Comparison of ENCODE assay signal across 9 cellular contexts in genomic region chr2:16625201-16625729, GRCh38. TPM values are rescaled to one million over a fixed set of nuclear protein-coding genes. Genes with fewer than 3 reads are reported as not detected.
DNase-seq lines count a peak whose midpoint lies in the region; ATAC-seq and FAIRE-seq lines count a peak whose summit lies in the region.
"Had no signal": no experiment of that assay in that cellular context is flagged by ENCODE, and none has a peak within 500 bp of the region (broad histone marks: within the 10 kb centered on the region; RNA-seq: fewer than 3 reads in every experiment).

No MANE protein-coding gene starts in this region.

- H3K4me3 ChIP-seq in mesendoderm (ENCODE audit: low read length) (no peak overlapping the region), HAP-1 (no peak overlapping the region)

- ATAC-seq in HG03175 (IDR thresholded peaks at IDR 0.05; ENCODE audit: unreplicated experiment) = peak; percentile 14

- H2BK15ac ChIP-seq in mesendoderm (replicated peaks; ENCODE audit: low read depth) = no peak overlapping the region

- no peak overlapping the region for H2BK120ac ChIP-seq in mesendoderm (ENCODE audit: low read depth, low read length)

- H3K4me1 ChIP-seq in mesendoderm (ENCODE audit: control insufficient read depth, low read depth, low read length) (peaks cover 5% of the 10 kb centered on the region), HAP-1 (no peaks in the 10 kb centered on the region)

- H3K23ac ChIP-seq in mesendoderm (ENCODE audit: low read length) = no peak overlapping the region

- peak overlapping the region; percentile 82 for H4K5ac ChIP-seq in mesendoderm (ENCODE audit: low read length)

- H3K36me3 ChIP-seq in mesendoderm (ENCODE audit: control insufficient read depth, insufficient read depth, low read length) (no peaks in the 10 kb centered on the region), HAP-1 (replicated peaks) (no peaks in the 10 kb centered on the region)

- H3K79me2 ChIP-seq in mesendoderm (ENCODE audit: control insufficient read depth, insufficient read depth, low read length) = no peaks in the 10 kb centered on the region

- WGBS in adipose tissue, 3 donors = 24 to 34% (median 33%) methylated on average over 5 of the region's 5 CpGs
- no CpG with 5 or more reads among the region's 5 CpGs for WGBS in mesendoderm (ENCODE audit: extremely low coverage, insufficient coverage, low lambda C conversion rate)

- peak overlapping the region; percentile 11 for H2AK5ac ChIP-seq in mesendoderm (ENCODE audit: low read length)

- H3K79me1 ChIP-seq in mesendoderm (ENCODE audit: low read length) = no peaks in the 10 kb centered on the region

- no peaks in the 10 kb centered on the region for H3K9me3 ChIP-seq in HAP-1

- no peak for FAIRE-seq in GM19239 (lab: Jason Lieb, UNC)

- H4K8ac ChIP-seq in mesendoderm (ENCODE audit: low read depth, low read length) = peak overlapping the region; percentile 6

- H3K9ac ChIP-seq in mesendoderm (ENCODE audit: low read length) = peak overlapping the region; percentile 22

- H3K18ac ChIP-seq in mesendoderm (ENCODE audit: low read length) = peak overlapping the region; percentile 63

- peak overlapping the region; percentile 80 for H3K56ac ChIP-seq in mesendoderm (ENCODE audit: low read length)

- peak overlapping the region; percentile 62 for H3K4ac ChIP-seq in mesendoderm (ENCODE audit: low read depth, low read length)

- H3K27me3 ChIP-seq in mesendoderm (ENCODE audit: insufficient read depth, low read length, poor library complexity) (no peaks in the 10 kb centered on the region), HAP-1 (ENCODE audit: low read depth) (no peaks in the 10 kb centered on the region)

- H2BK5ac ChIP-seq in mesendoderm (ENCODE audit: low read length) = peak overlapping the region; percentile 57

- H3K27ac ChIP-seq in adipose tissue (ENCODE audit: low read depth, low read length) (peak overlapping the region; percentile 38), mesendoderm (ENCODE audit: low read depth, low read length) (no peak overlapping the region)

- peak; percentile 76 for DNase-seq in Ammon's horn (ENCODE audit: low spot score)
- DNase-seq in mesendoderm = peak; percentile 71
- DNase-seq in HAP-1 (ENCODE audit: low spot score in 2 of 2) = no peak
- DNase-seq in GM19239 (ENCODE audit: insufficient read length, low spot score) = no peak
- DNase-seq in retina = no peak
- DNase-seq in NCI-H2029 (lab: John Stamatoyannopoulos, UW) = no peak
- DNase-seq: DMS53 had no signal

- H3K4me2 ChIP-seq in mesendoderm (ENCODE audit: low read length) = no peak overlapping the region

- in situ Hi-C loops in HAP-1 (cut with MboI; ENCODE audit: low sequenced_read_pairs) = no loop called here

RNA-seq across cellular contexts. Expression of gene CYRIA, which starts 40.4 kb away (rescaled TPM):
- polyA plus RNA-seq in adipose tissue = 10 to 100 TPM in 1 of 3 donors, 1 to 10 TPM in 2; 1.8 to 10.3 (median 6.8) TPM
- 1.4 TPM for polyA plus RNA-seq in mesendoderm (2013, experiment 1 of 2)
- polyA plus RNA-seq in mesendoderm (2013, experiment 2 of 2) = 1.4 TPM

Comparison
In these comparisons a context has a peak if more than half of its experiments do, and no peak if none do; other contexts are left out.
1. DNase-seq: peak in Ammon's horn (single experiment) and mesendoderm (single experiment); none in HAP-1 (0 of 2), GM19239 (single experiment), retina (single experiment) and NCI-H2029 (single experiment).